Comparison of ENCODE assay signal across 28 cellular contexts in genomic region chr3:83393276-83393675, GRCh38.
"Had no signal": no experiment of that assay in that cellular context is flagged by ENCODE, and none has a peak within 500 bp of the region (broad histone marks: within the 10 kb centered on the region; RNA-seq: fewer than 3 reads in every experiment).

No MANE protein-coding gene starts in this region.

- H3K27me3 Mint-ChIP-seq: activated CD4-positive, alpha-beta memory T cell treated with anti-CD3 and anti-CD28 coated beads for 36 hours; activated CD4-positive, alpha-beta T cell treated with anti-CD3 and anti-CD28 coated beads for 36 hours; activated CD4-positive, alpha-beta T cell treated with anti-CD3 and anti-CD28 coated beads, Interleukin-2, amount 10 ng/mL, durations not matched to agents 24 days and 14 days; activated CD8-positive, alpha-beta memory T cell treated with anti-CD3 and anti-CD28 coated beads, Interleukin-2, amount 10 ng/mL, durations not matched to agents 7 days and 5 days; activated naive CD4-positive, alpha-beta T cell treated with anti-CD3 and anti-CD28 coated beads, Interleukin-2, amount 10 ng/mL, durations not matched to agents 7 days and 5 days; activated naive CD8-positive, alpha-beta T cell treated with anti-CD3 and anti-CD28 coated beads, Interleukin-2, amount 10 ng/mL, durations not matched to agents 7 days and 5 days; central memory CD8-positive, alpha-beta T cell; dendritic cell treated with granulocyte-macrophage colony-stimulating factor and Interleukin-4, amounts not matched to agents 40 ng/mL and 50 ng/mL, for 4 days had no signal

- H3K27ac ChIP-seq: brain microvascular endothelial cell, coronary artery, dorsolateral prefrontal cortex had no signal

- H3K36me3 ChIP-seq: brain microvascular endothelial cell had no signal

- H3K9me3 Mint-ChIP-seq: activated CD4-positive, alpha-beta T cell treated with anti-CD3 and anti-CD28 coated beads, Interleukin-2, amount 10 ng/mL, durations not matched to agents 24 days and 14 days had no signal

- DNase-seq: activated CD4-positive, alpha-beta memory T cell treated with anti-CD3 and anti-CD28 coated beads for 36 hours; activated CD4-positive, alpha-beta T cell treated with anti-CD3 and anti-CD28 coated beads for 36 hours; activated CD4-positive, alpha-beta T cell treated with anti-CD3 and anti-CD28 coated beads, Interleukin-2, amount 10 ng/mL, durations not matched to agents 24 days and 14 days; activated CD4-positive, CD25-positive, alpha-beta regulatory T cell; activated CD4-positive, CD25-positive, alpha-beta regulatory T cell treated with anti-CD3 and anti-CD28 coated beads, Interleukin-2, amount 50 U/mL, for 72 hours; activated CD8-positive, alpha-beta memory T cell treated with anti-CD3 and anti-CD28 coated beads, Interleukin-2, amount 10 ng/mL, durations not matched to agents 7 days and 5 days; activated CD8-positive, alpha-beta memory T cell treated with anti-CD3 and anti-CD28 coated beads, Interleukin-2, amount 50 U/mL, for 4 hours; activated CD8-positive, alpha-beta T cell treated with anti-CD3 and anti-CD28 coated beads, Interleukin-2, amount 10 ng/mL, durations not matched to agents 7 days and 5 days; activated gamma-delta T cell; activated naive CD4-positive, alpha-beta T cell; activated naive CD4-positive, alpha-beta T cell treated with anti-CD3 and anti-CD28 coated beads, Interleukin-2, amount 10 ng/mL, durations not matched to agents 7 days and 5 days; activated naive CD8-positive, alpha-beta T cell treated with anti-CD3 and anti-CD28 coated beads, Interleukin-2, amount 10 ng/mL, durations not matched to agents 7 days and 5 days; activated T-cell treated with anti-CD3 and anti-CD28 coated beads, Interleukin-2, amount 50 U/mL, for 1 hour; activated T-cell treated with anti-CD3 and anti-CD28 coated beads, Interleukin-2, amount 50 U/mL, for 48 hours; anterior cingulate cortex; brain microvascular endothelial cell; dorsolateral prefrontal cortex; effector memory CD4-positive, alpha-beta T cell; endodermal cell; foreskin fibroblast; head of caudate nucleus; T-helper 2 cell had no signal

- ATAC-seq: activated CD4-positive, alpha-beta T cell treated with anti-CD3 and anti-CD28 coated beads for 36 hours; activated CD8-positive, alpha-beta memory T cell treated with anti-CD3 and anti-CD28 coated beads, Interleukin-2, amount 10 ng/mL, durations not matched to agents 7 days and 5 days; activated CD8-positive, alpha-beta T cell treated with anti-CD3 and anti-CD28 coated beads, Interleukin-2, amount 10 ng/mL, durations not matched to agents 7 days and 5 days; activated naive CD4-positive, alpha-beta T cell treated with anti-CD3 and anti-CD28 coated beads, Interleukin-2, amount 50 U/mL, for 72 hours; esophagus mucosa had no signal

- H3K4me3 Mint-ChIP-seq: activated CD4-positive, alpha-beta memory T cell treated with anti-CD3 and anti-CD28 coated beads for 36 hours; activated CD4-positive, alpha-beta T cell treated with anti-CD3 and anti-CD28 coated beads for 36 hours; activated CD4-positive, alpha-beta T cell treated with anti-CD3 and anti-CD28 coated beads, Interleukin-2, amount 10 ng/mL, durations not matched to agents 24 days and 14 days; activated CD8-positive, alpha-beta memory T cell treated with anti-CD3 and anti-CD28 coated beads, Interleukin-2, amount 10 ng/mL, durations not matched to agents 7 days and 5 days; activated CD8-positive, alpha-beta T cell treated with anti-CD3 and anti-CD28 coated beads, Interleukin-2, amount 10 ng/mL, durations not matched to agents 7 days and 5 days; activated naive CD4-positive, alpha-beta T cell treated with anti-CD3 and anti-CD28 coated beads, Interleukin-2, amount 10 ng/mL, durations not matched to agents 7 days and 5 days; activated naive CD8-positive, alpha-beta T cell treated with anti-CD3 and anti-CD28 coated beads, Interleukin-2, amount 10 ng/mL, durations not matched to agents 7 days and 5 days; activated T-helper 1 cell treated with anti-CD3 and anti-CD28 coated beads, Interleukin-12 subunit alpha, Interleukin-12 subunit beta, Interleukin-2, Interleukin-4 antibody, amounts not matched to agents 30 ng/mL and 10 ng/mL and 1 ng/mL, durations not matched to agents 14 hours and 24 hours and 36 hours; central memory CD8-positive, alpha-beta T cell; dendritic cell treated with granulocyte-macrophage colony-stimulating factor and Interleukin-4, amounts not matched to agents 40 ng/mL and 50 ng/mL, for 4 days; endodermal cell had no signal

- H3K4me3 ChIP-seq: coronary artery, dorsolateral prefrontal cortex had no signal

- H3K27ac Mint-ChIP-seq: activated CD4-positive, alpha-beta memory T cell treated with anti-CD3 and anti-CD28 coated beads for 36 hours; activated CD4-positive, alpha-beta T cell treated with anti-CD3 and anti-CD28 coated beads for 36 hours; activated CD4-positive, alpha-beta T cell treated with anti-CD3 and anti-CD28 coated beads, Interleukin-2, amount 10 ng/mL, durations not matched to agents 24 days and 14 days; activated CD8-positive, alpha-beta memory T cell treated with anti-CD3 and anti-CD28 coated beads, Interleukin-2, amount 10 ng/mL, durations not matched to agents 7 days and 5 days; activated CD8-positive, alpha-beta T cell treated with anti-CD3 and anti-CD28 coated beads, Interleukin-2, amount 10 ng/mL, durations not matched to agents 7 days and 5 days; activated naive CD4-positive, alpha-beta T cell treated with anti-CD3 and anti-CD28 coated beads, Interleukin-2, amount 10 ng/mL, durations not matched to agents 7 days and 5 days; activated naive CD4-positive, alpha-beta T cell treated with anti-CD3 and anti-CD28 coated beads, Interleukin-2, amount 50 U/mL, for 72 hours; activated naive CD8-positive, alpha-beta T cell treated with anti-CD3 and anti-CD28 coated beads, Interleukin-2, amount 10 ng/mL, durations not matched to agents 7 days and 5 days; activated T-helper 1 cell treated with anti-CD3 and anti-CD28 coated beads, Interleukin-12 subunit alpha, Interleukin-12 subunit beta, Interleukin-2, Interleukin-4 antibody, amounts not matched to agents 30 ng/mL and 10 ng/mL and 1 ng/mL, durations not matched to agents 14 hours and 24 hours and 36 hours; dendritic cell treated with granulocyte-macrophage colony-stimulating factor and Interleukin-4, amounts not matched to agents 40 ng/mL and 50 ng/mL, for 4 days; endodermal cell had no signal

- H3K36me3 Mint-ChIP-seq: activated CD4-positive, alpha-beta memory T cell treated with anti-CD3 and anti-CD28 coated beads for 36 hours; activated CD8-positive, alpha-beta memory T cell treated with anti-CD3 and anti-CD28 coated beads, Interleukin-2, amount 10 ng/mL, durations not matched to agents 7 days and 5 days; activated naive CD4-positive, alpha-beta T cell treated with anti-CD3 and anti-CD28 coated beads, Interleukin-2, amount 10 ng/mL, durations not matched to agents 7 days and 5 days; activated naive CD4-positive, alpha-beta T cell treated with anti-CD3 and anti-CD28 coated beads, Interleukin-2, amount 50 U/mL, for 72 hours; activated naive CD8-positive, alpha-beta T cell treated with anti-CD3 and anti-CD28 coated beads, Interleukin-2, amount 10 ng/mL, durations not matched to agents 7 days and 5 days had no signal

- H3K4me1 Mint-ChIP-seq: activated CD4-positive, alpha-beta T cell treated with anti-CD3 and anti-CD28 coated beads for 36 hours; activated CD4-positive, alpha-beta T cell treated with anti-CD3 and anti-CD28 coated beads, Interleukin-2, amount 10 ng/mL, durations not matched to agents 24 days and 14 days; activated CD8-positive, alpha-beta memory T cell treated with anti-CD3 and anti-CD28 coated beads, Interleukin-2, amount 10 ng/mL, durations not matched to agents 7 days and 5 days; activated naive CD4-positive, alpha-beta T cell treated with anti-CD3 and anti-CD28 coated beads, Interleukin-2, amount 10 ng/mL, durations not matched to agents 7 days and 5 days; activated naive CD8-positive, alpha-beta T cell treated with anti-CD3 and anti-CD28 coated beads, Interleukin-2, amount 10 ng/mL, durations not matched to agents 7 days and 5 days; central memory CD8-positive, alpha-beta T cell; endodermal cell had no signal

- H3K27me3 ChIP-seq: brain microvascular endothelial cell had no signal
